ENCODE assay signal across 9 cellular contexts in the genomic region with DNA sequence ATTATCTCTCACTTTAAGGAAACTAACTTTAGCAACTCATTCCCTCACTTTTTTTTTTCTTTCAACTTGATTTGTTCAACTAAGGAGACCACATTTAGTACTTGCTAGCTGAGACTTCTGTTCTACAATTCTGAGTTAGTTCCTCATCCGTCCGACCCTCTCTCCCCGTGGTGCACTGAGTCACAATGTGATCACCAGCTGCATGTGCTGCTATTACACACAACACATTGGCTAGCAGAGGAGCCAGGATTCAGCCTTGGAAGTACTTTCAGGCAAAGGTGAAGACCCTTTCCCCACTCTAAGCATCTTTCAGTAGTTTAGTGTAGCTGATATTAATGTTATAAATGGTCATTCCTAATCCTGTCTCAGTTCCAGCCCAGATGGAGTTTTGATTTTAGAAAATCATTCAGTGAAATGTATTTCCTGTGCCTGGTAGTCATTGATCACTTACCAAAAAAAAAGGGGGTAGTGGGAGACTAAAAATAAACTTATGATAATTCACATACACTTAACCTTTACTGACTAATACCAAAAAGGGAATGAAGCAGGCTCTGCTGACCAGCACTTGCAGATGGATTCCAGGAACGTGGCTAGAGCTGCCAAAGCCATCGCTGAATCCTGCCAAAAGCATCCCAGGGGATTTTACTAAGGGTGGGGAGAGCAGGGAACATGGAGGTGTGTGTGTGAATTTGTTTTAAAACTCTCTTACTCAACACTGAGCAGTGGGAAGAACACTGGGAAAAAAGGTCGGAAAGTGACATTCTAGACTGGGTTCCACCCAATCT.
DNase-seq lines count a peak whose midpoint lies in the region; ATAC-seq and TF ChIP-seq lines count a peak whose summit lies in the region.
"Had no signal": no experiment of that assay in that cellular context is flagged by ENCODE, and none has a peak within 500 bp of the region (broad histone marks: within the 10 kb centered on the region; RNA-seq: fewer than 3 reads in every experiment).

No MANE protein-coding gene starts in this region.

- peak; percentile 64 for DNase-seq in HT1080 (ENCODE audit: low read depth)
- peak; percentile 93 to 97 for DNase-seq in cardiac fibroblast (ENCODE audit: low read depth in 2 of 2)
- DNase-seq in mesenteric fat pad (ENCODE audit: low spot score), result peak; percentile 90
- no peak for DNase-seq in neural progenitor cell (ENCODE audit: low spot score)
- DNase-seq in activated CD8-positive, alpha-beta memory T cell treated with anti-CD3 and anti-CD28 coated beads, Interleukin-2, amount 10 ng/mL, durations not matched to agents 7 days and 5 days, result no peak
- DNase-seq: spleen had no signal

- H3K79me2 ChIP-seq in ACC112 (ENCODE audit: control insufficient read depth, insufficient read depth, low read length, unreplicated experiment) (no peaks in the 10 kb centered on the region), neural progenitor cell (ENCODE audit: low read depth) (no peaks in the 10 kb centered on the region)

- H3K27ac ChIP-seq in ACC112 (ENCODE audit: low read depth, low read length), result peak overlapping the region; percentile 87
- no peak overlapping the region for H3K27ac ChIP-seq in neural progenitor cell

- peaks cover 2% of the 10 kb centered on the region for H3K36me3 Mint-ChIP-seq in neural progenitor cell
- H3K36me3 Mint-ChIP-seq in activated CD8-positive, alpha-beta memory T cell treated with anti-CD3 and anti-CD28 coated beads, Interleukin-2, amount 10 ng/mL, durations not matched to agents 7 days and 5 days, result no peaks in the 10 kb centered on the region

- peaks cover 16% of the 10 kb centered on the region for H3K4me1 Mint-ChIP-seq in neural progenitor cell
- H3K4me1 Mint-ChIP-seq in activated CD8-positive, alpha-beta memory T cell treated with anti-CD3 and anti-CD28 coated beads, Interleukin-2, amount 10 ng/mL, durations not matched to agents 7 days and 5 days, result peaks cover 2% of the 10 kb centered on the region

- no peak overlapping the region for H3K27ac Mint-ChIP-seq in neural progenitor cell
- no peak overlapping the region for H3K27ac Mint-ChIP-seq in activated CD8-positive, alpha-beta memory T cell treated with anti-CD3 and anti-CD28 coated beads, Interleukin-2, amount 10 ng/mL, durations not matched to agents 7 days and 5 days

- H3K9me3 ChIP-seq in neural progenitor cell (ENCODE audit: low read depth), result no peaks in the 10 kb centered on the region
- H3K9me3 ChIP-seq: spleen had no signal

- H3K4me3 ChIP-seq in ACC112 (ENCODE audit: low read depth, low read length) (peak overlapping the region; percentile 27; the same call in 1 of the 2 replicates), cardiac fibroblast (replicated peaks in 1 of 2; ENCODE audit: low read depth in 2 of 2, low read length in 2 of 2) (no peak overlapping the region), neural progenitor cell (no peak overlapping the region)
- H3K4me3 ChIP-seq: spleen had no signal

- H3K36me3 ChIP-seq in ACC112 (ENCODE audit: insufficient read depth, low read length) (no peaks in the 10 kb centered on the region; the same call in 1 of the 2 replicates), neural progenitor cell (no peaks in the 10 kb centered on the region)
- H3K36me3 ChIP-seq: spleen had no signal

- no peak overlapping the region for H3K9ac ChIP-seq in neural progenitor cell

- H3K4me2 ChIP-seq in neural progenitor cell, result no peak overlapping the region

- no peaks in the 10 kb centered on the region for H3K27me3 ChIP-seq in ACC112 (ENCODE audit: insufficient read depth, low read length)
- no peaks in the 10 kb centered on the region for H3K27me3 ChIP-seq in neural progenitor cell
- H3K27me3 ChIP-seq: spleen had no signal

- no peaks in the 10 kb centered on the region for H3F3A ChIP-seq in neural progenitor cell (ENCODE audit: low read depth)

- no peak overlapping the region for H3K4me3 Mint-ChIP-seq in neural progenitor cell
- H3K4me3 Mint-ChIP-seq in activated CD8-positive, alpha-beta memory T cell treated with anti-CD3 and anti-CD28 coated beads, Interleukin-2, amount 10 ng/mL, durations not matched to agents 7 days and 5 days, result no peak overlapping the region

- H3K9me3 Mint-ChIP-seq in neural progenitor cell, result no peaks in the 10 kb centered on the region
- H3K9me3 Mint-ChIP-seq in activated CD8-positive, alpha-beta memory T cell treated with anti-CD3 and anti-CD28 coated beads, Interleukin-2, amount 10 ng/mL, durations not matched to agents 7 days and 5 days (ENCODE audit: low read depth), result no peaks in the 10 kb centered on the region

- no peak for TF ChIP-seq CTCF in cardiac fibroblast (IDR thresholded peaks at IDR 0.05; ENCODE audit: low read depth, low read length)
- TF ChIP-seq CTCF in neural progenitor cell (IDR thresholded peaks at IDR 0.05), result no peak

- no peaks in the 10 kb centered on the region for H3K27me3 Mint-ChIP-seq in neural progenitor cell (ENCODE audit: insufficient read depth, low read depth)
- H3K27me3 Mint-ChIP-seq in activated CD8-positive, alpha-beta memory T cell treated with anti-CD3 and anti-CD28 coated beads, Interleukin-2, amount 10 ng/mL, durations not matched to agents 7 days and 5 days, result no peaks in the 10 kb centered on the region

- no peaks in the 10 kb centered on the region for H4K20me1 ChIP-seq in neural progenitor cell (ENCODE audit: low read depth)

- peaks cover 22% of the 10 kb centered on the region for H3K4me1 ChIP-seq in ACC112 (ENCODE audit: control insufficient read depth, insufficient read depth, low read length, unreplicated experiment)
- peaks cover 21% of the 10 kb centered on the region for H3K4me1 ChIP-seq in neural progenitor cell

- H2AFZ ChIP-seq in ACC112 (ENCODE audit: low read length, unreplicated experiment) (no peak overlapping the region), neural progenitor cell (replicated peaks) (no peak overlapping the region)

- ATAC-seq in HG03520 (IDR thresholded peaks at IDR 0.05; ENCODE audit: unreplicated experiment), result no peak
- no peak for ATAC-seq in activated CD8-positive, alpha-beta memory T cell treated with anti-CD3 and anti-CD28 coated beads, Interleukin-2, amount 10 ng/mL, durations not matched to agents 7 days and 5 days
- ATAC-seq in GM18870 (IDR thresholded peaks at IDR 0.05; ENCODE audit: unreplicated experiment), result no peak

- CTCF ChIA-PET in activated CD8-positive, alpha-beta memory T cell treated with anti-CD3 and anti-CD28 coated beads, Interleukin-2, amount 10 ng/mL, durations not matched to agents 7 days and 5 days (lab: Charles Lee), result interaction anchor here (1.2 kb wide), 1 partner anchor 11 kb away, joined by 4 read pairs; no protein-coding TSS in a partner anchor

Comparison
In these comparisons a context has a peak if more than half of its experiments do, and no peak if none do; other contexts are left out.
1. DNase-seq: peak in HT1080 (single experiment), cardiac fibroblast (2 of 2) and mesenteric fat pad (single experiment); none in neural progenitor cell (single experiment) and activated CD8-positive, alpha-beta memory T cell treated with anti-CD3 and anti-CD28 coated beads, Interleukin-2, amount 10 ng/mL, durations not matched to agents 7 days and 5 days (single experiment).